ENCODE assay signal across 8 cellular contexts in genomic region chr3:115659253-115659652, GRCh38. TPM values are rescaled to one million over a fixed set of nuclear protein-coding genes. Genes with fewer than 3 reads are reported as not detected.
A peak's percentile ranks its signal among the peaks of the same experiment; 100 is the strongest.
DNase-seq lines count a peak whose midpoint lies in the region; ATAC-seq and TF ChIP-seq lines count a peak whose summit lies in the region.

No MANE protein-coding gene starts in this region.

- no peak overlapping the region for H2BK12ac ChIP-seq in neuronal stem cell (ENCODE audit: low read length)

- H3K79me1 ChIP-seq in neuronal stem cell (ENCODE audit: low read depth, low read length): no peaks in the 10 kb centered on the region

- no peak overlapping the region for H2BK120ac ChIP-seq in neuronal stem cell (ENCODE audit: low read depth, low read length)

- H2BK5ac ChIP-seq in neuronal stem cell (ENCODE audit: low read length): no peak overlapping the region

- H3K4me2 ChIP-seq in neuronal stem cell (ENCODE audit: insufficient read depth, low read length, poor library complexity, severe bottlenecking): peak overlapping the region; percentile 89

- H3K9me3 Mint-ChIP-seq in Caco-2 (ENCODE audit: unreplicated experiment): no peaks in the 10 kb centered on the region

- H3K27me3 Mint-ChIP-seq in Caco-2 (ENCODE audit: insufficient read depth, unreplicated experiment): no peaks in the 10 kb centered on the region

- H3K27ac ChIP-seq in left ventricle myocardium inferior (replicated peaks) (peak overlapping the region; percentile 97), caudate nucleus (ENCODE audit: low read depth, low read length) (peak overlapping the region; percentile 88), neuronal stem cell (replicated peaks; ENCODE audit: low read length) (peak overlapping the region; percentile 98), WERI-Rb-1 (no peak overlapping the region)

- no peak overlapping the region for H4K91ac ChIP-seq in neuronal stem cell (ENCODE audit: low read depth, low read length, poor library complexity)

- no peak overlapping the region for H3K27ac Mint-ChIP-seq in Caco-2 (ENCODE audit: unreplicated experiment)

- TF ChIP-seq CTCF in left ventricle myocardium inferior (IDR thresholded peaks at IDR 0.05; ENCODE audit: borderline replicate concordance) (no peak), Caco-2 (IDR thresholded peaks at IDR 0.05; ENCODE audit: insufficient read depth in 1 of 2, low read depth in 1 of 2, low read length in 1 of 2, severe bottlenecking in 1 of 2, unreplicated experiment in 1 of 2) (no peak), WERI-Rb-1 (IDR thresholded peaks at IDR 0.05; ENCODE audit: low read depth, low read length) (no peak)

- POLR2A ChIA-PET in Caco-2 (lab: Charles Lee): no interaction called here

- intact Hi-C loops in left ventricle myocardium inferior (cut with micrococcal nuclease): no loop called here
- intact Hi-C loops in left ventricle myocardium superior (cut with micrococcal nuclease): no loop called here
- intact Hi-C loops in Caco-2 (cut with micrococcal nuclease; ENCODE audit: unreplicated experiment): loop anchor here (2.0 kb wide), 1 partner anchor 34 kb away; no protein-coding TSS in a partner anchor

- peak overlapping the region; percentile 92 for H2AFZ ChIP-seq in neuronal stem cell (ENCODE audit: low read length)

- no peak overlapping the region for H2AK5ac ChIP-seq in neuronal stem cell (ENCODE audit: low read depth, low read length)

- H3K4me1 ChIP-seq in left ventricle myocardium inferior: peaks cover 31% of the 10 kb centered on the region
- peaks cover 15 to 33% of the 10 kb centered on the region in 2 donors for H3K4me1 ChIP-seq in neuronal stem cell (ENCODE audit: control insufficient read depth in 2 of 2, insufficient read depth in 1 of 2, low read depth in 1 of 2, low read length in 2 of 2)
- H3K4me1 ChIP-seq in Caco-2: no peaks in the 10 kb centered on the region

- CTCF ChIA-PET in Caco-2 (lab: Charles Lee): no interaction called here

- H3K36me3 Mint-ChIP-seq in Caco-2 (ENCODE audit: insufficient read depth, unreplicated experiment): peaks cover 6% of the 10 kb centered on the region

- H3K4me1 Mint-ChIP-seq in Caco-2 (ENCODE audit: low read depth, unreplicated experiment): peaks cover 6% of the 10 kb centered on the region

- H3K14ac ChIP-seq in neuronal stem cell (ENCODE audit: low read length): no peak overlapping the region

- H3K4me3 ChIP-seq in left ventricle myocardium inferior (peak overlapping the region; percentile 77), neuronal stem cell (ENCODE audit: low read length in 2 of 2) (peak overlapping the region in 1 of 2 donors; percentile 52), Caco-2 (ENCODE audit: low read depth, low read length) (no peak overlapping the region), WERI-Rb-1 (ENCODE audit: low read depth, low read length) (no peak overlapping the region; the same call in 1 of the 2 replicates)

- no peak overlapping the region for H2BK15ac ChIP-seq in neuronal stem cell (ENCODE audit: low read length)

- H3K9me3 ChIP-seq in left ventricle myocardium inferior (replicated peaks) (no peaks in the 10 kb centered on the region), neuronal stem cell (replicated peaks in 1 of 2; ENCODE audit: control insufficient read depth in 2 of 2, insufficient read depth in 1 of 2, low read depth in 1 of 2, low read length in 2 of 2) (no peaks in the 10 kb centered on the region), Caco-2 (no peaks in the 10 kb centered on the region), WERI-Rb-1 (ENCODE audit: severe bottlenecking) (no peaks in the 10 kb centered on the region)

- BruUV-seq in Caco-2 (replicated peaks; lab: Mats Ljungman, UMichigan): no TSS peak

- H3K27me3 ChIP-seq in left ventricle myocardium inferior (ENCODE audit: low read depth): no peaks in the 10 kb centered on the region
- no peaks in the 10 kb centered on the region for H3K27me3 ChIP-seq in neuronal stem cell (ENCODE audit: control insufficient read depth in 3 of 3, insufficient read depth in 3 of 3, low read depth in 1 of 3, low read length in 3 of 3)
- H3K27me3 ChIP-seq in Caco-2 (replicated peaks; ENCODE audit: control insufficient read depth, insufficient read depth, low read length): no peaks in the 10 kb centered on the region
- no peaks in the 10 kb centered on the region for H3K27me3 ChIP-seq in WERI-Rb-1 (ENCODE audit: insufficient read depth, low read depth, severe bottlenecking)

- H3K4ac ChIP-seq in neuronal stem cell (ENCODE audit: low read length): no peak overlapping the region

- no peak overlapping the region for H3K23ac ChIP-seq in neuronal stem cell (ENCODE audit: low read depth, low read length, poor library complexity)

- no peak overlapping the region for H3K18ac ChIP-seq in neuronal stem cell (ENCODE audit: low read length)

- no peak overlapping the region for H4K8ac ChIP-seq in neuronal stem cell (ENCODE audit: low read depth, low read length)

- no peak overlapping the region for H3K9ac ChIP-seq in neuronal stem cell (ENCODE audit: low read depth, low read length, poor library complexity)

- DNase-seq in left ventricle myocardium inferior: no peak
- no peak for DNase-seq in left ventricle myocardium superior
- peak in 1 of 61 donors; percentile 13 for DNase-seq in caudate nucleus (lab: John Stamatoyannopoulos, UW)
- DNase-seq in neuronal stem cell (ENCODE audit: low spot score): no peak
- no peak for DNase-seq in DMS79 treated with DMSO at 0.1 percent for 48 hours (lab: John Stamatoyannopoulos, UW)
- DNase-seq in Caco-2: no peak
- no peak for DNase-seq in WERI-Rb-1

- WGBS in neuronal stem cell (ENCODE audit: extremely low coverage in 2 of 2, insufficient read length in 2 of 2, insufficient replicate concordance in 1 of 2), 2 donors: no CpG with 5 or more reads among the region's 6 CpGs

- H3K4me3 Mint-ChIP-seq in Caco-2 (ENCODE audit: unreplicated experiment): no peak overlapping the region

- ATAC-seq in left ventricle myocardium superior (no peak), HG03196 (IDR thresholded peaks at IDR 0.05; ENCODE audit: unreplicated experiment) (peak; percentile 8)

- H3K36me3 ChIP-seq in left ventricle myocardium inferior (no peaks in the 10 kb centered on the region), neuronal stem cell (replicated peaks in 1 of 2; ENCODE audit: control insufficient read depth in 2 of 2, insufficient read depth in 2 of 2, low read length in 2 of 2) (no peaks in the 10 kb centered on the region), Caco-2 (ENCODE audit: control insufficient read depth, insufficient read depth, low read length) (no peaks in the 10 kb centered on the region), WERI-Rb-1 (no peaks in the 10 kb centered on the region)

RNA-seq across cellular contexts. Expression of gene GAP43, which starts 35.9 kb away (rescaled TPM):
- 1.2 TPM for total RNA-seq in left ventricle myocardium inferior
- 0.25 TPM for total RNA-seq in left ventricle myocardium superior
- 5.2 TPM for polyA plus RNA-seq in neuronal stem cell (2013, experiment 1 of 2)
- polyA plus RNA-seq in neuronal stem cell (2013, experiment 2 of 2): 5.1 TPM
- not detected in 2 replicates for total RNA-seq in Caco-2 (2022)
